11 cellular contexts compared by ENCODE assay signal in genomic region chr5:136021016-136021405, GRCh38. TPM values are rescaled to one million over a fixed set of nuclear protein-coding genes. Genes with fewer than 3 reads are reported as not detected.
A peak's percentile ranks its signal among the peaks of the same experiment; 100 is the strongest.
DNase-seq lines count a peak whose midpoint lies in the region; ATAC-seq, FAIRE-seq and TF ChIP-seq lines count a peak whose summit lies in the region.
"Had no signal": no experiment of that assay in that cellular context is flagged by ENCODE, and none has a peak within 500 bp of the region (broad histone marks: within the 10 kb centered on the region; RNA-seq: fewer than 3 reads in every experiment).

No MANE protein-coding gene starts in this region.

- H3K4me3 Mint-ChIP-seq in activated T-helper 17 cell treated with anti-CD3 and anti-CD28 coated beads, Interleukin-2, amount 50 U/mL, for 72 hours: peak overlapping the region; percentile 48
- H3K4me3 Mint-ChIP-seq: WTC11 had no signal

- H3K36me3 Mint-ChIP-seq in activated T-helper 17 cell treated with anti-CD3 and anti-CD28 coated beads, Interleukin-2, amount 50 U/mL, for 72 hours (ENCODE audit: low read depth): no peaks in the 10 kb centered on the region
- H3K36me3 Mint-ChIP-seq: WTC11 had no signal

- H4K20me1 ChIP-seq in keratinocyte (ENCODE audit: control insufficient read depth, extremely low read depth, insufficient read depth, low read length): no peaks in the 10 kb centered on the region

- DNase-seq in NOMO-1 treated with DMSO at 0.1 percent for 48 hours (lab: John Stamatoyannopoulos, UW; ENCODE audit: unreplicated experiment): peak; percentile 18
- DNase-seq in NOMO-1 treated with dmso at 0.1 percent for 144 hours (lab: John Stamatoyannopoulos, UW; ENCODE audit: unreplicated experiment): no peak
- no peak for DNase-seq in keratinocyte (ENCODE audit: low read depth, low spot score)
- no peak for DNase-seq in transverse colon
- DNase-seq in WERI-Rb-1: no peak
- no peak for DNase-seq in RPMI8226
- DNase-seq: NCI-H1694 treated with DMSO at 0.1 percent for 48 hours had no signal

- no peaks in the 10 kb centered on the region for H3K27me3 ChIP-seq in keratinocyte (ENCODE audit: control insufficient read depth, extremely low read depth, insufficient read depth, low read length)
- no peaks in the 10 kb centered on the region for H3K27me3 ChIP-seq in transverse colon
- H3K27me3 ChIP-seq in WERI-Rb-1 (ENCODE audit: insufficient read depth, low read depth, severe bottlenecking): no peaks in the 10 kb centered on the region

- H3K27ac ChIP-seq in keratinocyte (ENCODE audit: control insufficient read depth, insufficient read depth, low read length) (peak overlapping the region; percentile 78), transverse colon (peak overlapping the region; percentile 57 to 71 (median 64)), WERI-Rb-1 (no peak overlapping the region)

- no peak for TF ChIP-seq POLR2A in transverse colon (IDR thresholded peaks at IDR 0.05)

- no peak for TF ChIP-seq EP300 in transverse colon (IDR thresholded peaks at IDR 0.05; ENCODE audit: low read depth)

- no peak for ATAC-seq in activated T-helper 17 cell treated with anti-CD3 and anti-CD28 coated beads, Interleukin-2, amount 50 U/mL, for 72 hours (replicated peaks)
- ATAC-seq in GM19455 (IDR thresholded peaks at IDR 0.05; ENCODE audit: unreplicated experiment): no peak
- ATAC-seq: WTC11 had no signal

- FAIRE-seq in keratinocyte (lab: Jason Lieb, UNC): no peak
- FAIRE-seq: A204.1 had no signal

- intact Hi-C loops in transverse colon (cut with DNase I; ENCODE audit: low total_unique reads): loop anchor here (5.0 kb wide), 1 partner anchor 36 kb away; no protein-coding TSS in a partner anchor

- H3K9ac ChIP-seq in keratinocyte (ENCODE audit: control insufficient read depth, extremely low read depth, insufficient read depth, low read length): peak overlapping the region; percentile 11

- dilution Hi-C loops in keratinocyte (cut with MboI; ENCODE audit: extremely low pct_ligation_motif_present, low sequenced_read_pairs): no loop called here

- H3K36me3 ChIP-seq in keratinocyte (ENCODE audit: control insufficient read depth in 2 of 2, extremely low read depth in 1 of 2, insufficient read depth in 2 of 2, low read length in 2 of 2) (no peaks in the 10 kb centered on the region), transverse colon (no peaks in the 10 kb centered on the region), WERI-Rb-1 (no peaks in the 10 kb centered on the region)

- H3K9me1 ChIP-seq in keratinocyte (ENCODE audit: control insufficient read depth, extremely low read depth, insufficient read depth, low read length): no peaks in the 10 kb centered on the region

- no peak overlapping the region for H2AFZ ChIP-seq in keratinocyte (ENCODE audit: control insufficient read depth, low read length)

- no peaks in the 10 kb centered on the region for H3K79me2 ChIP-seq in keratinocyte (ENCODE audit: control insufficient read depth, insufficient read depth, low read length)

- peak overlapping the region; percentile 71 for H3K27ac Mint-ChIP-seq in activated T-helper 17 cell treated with anti-CD3 and anti-CD28 coated beads, Interleukin-2, amount 50 U/mL, for 72 hours
- H3K27ac Mint-ChIP-seq: WTC11 had no signal

- H3K9me3 ChIP-seq in keratinocyte (ENCODE audit: control insufficient read depth, low read depth, low read length): no peaks in the 10 kb centered on the region
- H3K9me3 ChIP-seq in transverse colon: no peaks in the 10 kb centered on the region
- H3K9me3 ChIP-seq in WERI-Rb-1 (ENCODE audit: severe bottlenecking): no peaks in the 10 kb centered on the region

- H3K4me3 ChIP-seq in keratinocyte (ENCODE audit: control insufficient read depth in 2 of 3, extremely low read depth in 1 of 3, insufficient read depth in 2 of 3, low read depth in 1 of 3, low read length in 3 of 3) (peak overlapping the region in 2 of 3 experiments; percentile 23 to 41), transverse colon (no peak overlapping the region), WERI-Rb-1 (ENCODE audit: low read depth, low read length) (no peak overlapping the region)

- H3K4me1 Mint-ChIP-seq in activated T-helper 17 cell treated with anti-CD3 and anti-CD28 coated beads, Interleukin-2, amount 50 U/mL, for 72 hours: peaks cover 9% of the 10 kb centered on the region

- H3K4me1 ChIP-seq in keratinocyte (ENCODE audit: control insufficient read depth, extremely low read depth, insufficient read depth, low read length) (peaks cover 53% of the 10 kb centered on the region), transverse colon (peaks cover 3 to 18% (median 13%) of the 10 kb centered on the region in 4 donors)

- in situ Hi-C loops in transverse colon (cut with MboI; ENCODE audit: low pct_ligation_motif_present in 1 of 4, low pct_unique_long_range_greater_than_20kb in 1 of 4, low sequenced_read_pairs in 3 of 4): no loop called here

- no peaks in the 10 kb centered on the region for H3K9me3 Mint-ChIP-seq in activated T-helper 17 cell treated with anti-CD3 and anti-CD28 coated beads, Interleukin-2, amount 50 U/mL, for 72 hours
- H3K9me3 Mint-ChIP-seq: WTC11 had no signal

- TF ChIP-seq CTCF in keratinocyte (optimal IDR thresholded peaks at IDR 0.05 in 1 of 3, IDR thresholded peaks at IDR 0.05 in 1 of 3, conservative IDR thresholded peaks at IDR 0.05 in 1 of 3; ENCODE audit: extremely low read depth in 1 of 3, insufficient read depth in 2 of 3, low read length in 3 of 3) (no peak), transverse colon (IDR thresholded peaks at IDR 0.05) (no peak), WERI-Rb-1 (IDR thresholded peaks at IDR 0.05; ENCODE audit: low read depth, low read length) (no peak)

- H3K4me2 ChIP-seq in keratinocyte (ENCODE audit: control insufficient read depth, extremely low read depth, insufficient read depth, low read depth, low read length): peak overlapping the region; percentile 63

- H3K27me3 Mint-ChIP-seq in activated T-helper 17 cell treated with anti-CD3 and anti-CD28 coated beads, Interleukin-2, amount 50 U/mL, for 72 hours: peaks cover 23% of the 10 kb centered on the region

- WGBS in transverse colon (ENCODE audit: low coverage in 1 of 2), 2 donors: 68 to 70% methylated on average over 4 of the region's 4 CpGs

RNA-seq across cellular contexts. Expression of gene TGFBI, which starts 7.8 kb away (rescaled TPM):
- total RNA-seq in activated T-helper 17 cell treated with anti-CD3 and anti-CD28 coated beads, Interleukin-2, amount 50 U/mL, for 72 hours: under 1 TPM in 1 of 2 donors, not detected in 1; 0.78 TPM
- polyA plus RNA-seq in keratinocyte: 270 to 490 TPM (median 379 TPM) in 3 replicates
- 92.0 TPM for polyA plus RNA-seq in keratinocyte (2011; ENCODE audit: low read depth)
- polyA plus RNA-seq in keratinocyte (2011; cell fraction: cytosol; rRNA removed): 190 and 225 TPM in 2 replicates
- 856 and 930 TPM in 2 replicates for polyA plus RNA-seq in keratinocyte (2011; cell fraction: nucleus; rRNA removed)
- polyA plus RNA-seq in keratinocyte (2012; ENCODE audit: low replicate concordance): 178 and 370 TPM in 2 replicates
- polyA minus RNA-seq in keratinocyte: 282 to 529 TPM (median 401 TPM) in 3 replicates
- polyA minus RNA-seq in keratinocyte (2011; cell fraction: cytosol; rRNA and poly(A)+ RNA removed): 410 TPM
- 536 and 762 TPM in 2 replicates for polyA minus RNA-seq in keratinocyte (2011; cell fraction: nucleus; rRNA and poly(A)+ RNA removed)
- total RNA-seq in transverse colon: 10 to 100 TPM; 22.4 to 79.6 (median 29.8) TPM

Comparison
In these comparisons a context has a peak if more than half of its experiments do, and no peak if none do; other contexts are left out.
1. H3K4me3 ChIP-seq: peak in keratinocyte (2 of 3); none in transverse colon (0 of 4) and WERI-Rb-1 (single experiment).
2. RNA of gene TGFBI, which starts 7.8 kb away (total RNA-seq): 22.4 to 79.6 TPM in transverse colon; 0.78 TPM in activated T-helper 17 cell treated with anti-CD3 and anti-CD28 coated beads, Interleukin-2, amount 50 U/mL, for 72 hours; every median in the first group is over 10 times any median in the second.